Comparison of ENCODE assay signal across 19 cellular contexts in the genomic region with DNA sequence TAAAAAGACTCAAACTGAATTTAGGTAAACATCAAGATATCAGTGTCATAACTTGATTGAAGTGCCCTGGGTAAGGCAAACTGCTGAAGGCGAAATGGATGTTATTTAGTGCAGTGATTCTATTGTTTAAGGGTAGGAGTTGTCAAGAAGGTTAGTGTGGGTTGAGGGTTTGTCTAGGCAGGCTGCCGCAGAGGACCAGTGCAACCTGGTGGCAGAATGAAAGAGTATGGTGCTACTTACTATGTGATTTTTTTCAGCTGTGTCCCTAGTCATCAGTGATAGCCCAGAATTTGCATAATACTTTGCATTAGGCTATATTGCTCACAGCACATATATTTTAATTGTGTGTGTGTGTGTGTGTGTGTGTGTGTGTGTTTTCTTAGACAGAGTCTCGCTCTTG.
"Had no signal": no experiment of that assay in that cellular context is flagged by ENCODE, and none has a peak within 500 bp of the region (broad histone marks: within the 10 kb centered on the region; RNA-seq: fewer than 3 reads in every experiment).

No MANE protein-coding gene starts in this region.

- H3K27ac ChIP-seq: dorsolateral prefrontal cortex, epithelial cell of prostate, heart right ventricle, pancreas, thyroid gland had no signal

- H3K27me3 Mint-ChIP-seq: activated CD4-positive, alpha-beta T cell treated with anti-CD3 and anti-CD28 coated beads, Interleukin-2, amount 10 ng/mL, durations not matched to agents 24 days and 14 days; activated CD8-positive, alpha-beta T cell treated with anti-CD3 and anti-CD28 coated beads for 36 hours; activated naive CD8-positive, alpha-beta T cell treated with anti-CD3 and anti-CD28 coated beads for 36 hours; activated T-helper 17 cell treated with anti-CD3 and anti-CD28 coated beads, Interleukin-2, amount 50 U/mL, for 72 hours; naive thymus-derived CD4-positive, alpha-beta T cell had no signal

- H3K4me3 Mint-ChIP-seq: activated CD4-positive, alpha-beta T cell treated with anti-CD3 and anti-CD28 coated beads, Interleukin-2, amount 10 ng/mL, durations not matched to agents 24 days and 14 days; activated CD8-positive, alpha-beta T cell treated with anti-CD3 and anti-CD28 coated beads for 36 hours; activated naive CD8-positive, alpha-beta T cell treated with anti-CD3 and anti-CD28 coated beads for 36 hours; activated T-helper 17 cell treated with anti-CD3 and anti-CD28 coated beads, Interleukin-2, amount 50 U/mL, for 72 hours; naive thymus-derived CD4-positive, alpha-beta T cell had no signal

- H3K27ac Mint-ChIP-seq: activated CD4-positive, alpha-beta T cell treated with anti-CD3 and anti-CD28 coated beads, Interleukin-2, amount 10 ng/mL, durations not matched to agents 24 days and 14 days; activated CD8-positive, alpha-beta T cell treated with anti-CD3 and anti-CD28 coated beads for 36 hours; activated naive CD8-positive, alpha-beta T cell treated with anti-CD3 and anti-CD28 coated beads for 36 hours; activated T-helper 17 cell treated with anti-CD3 and anti-CD28 coated beads, Interleukin-2, amount 50 U/mL, for 72 hours; naive thymus-derived CD4-positive, alpha-beta T cell had no signal

- DNase-seq: activated CD4-positive, alpha-beta T cell treated with anti-CD3 and anti-CD28 coated beads, Interleukin-2, amount 10 ng/mL, durations not matched to agents 24 days and 14 days; activated CD4-positive, CD25-positive, alpha-beta regulatory T cell; activated CD8-positive, alpha-beta T cell treated with anti-CD3 and anti-CD28 coated beads for 36 hours; activated naive CD4-positive, alpha-beta T cell; activated naive CD8-positive, alpha-beta T cell treated with anti-CD3 and anti-CD28 coated beads for 36 hours; activated T-cell treated with anti-CD3 and anti-CD28 coated beads, Interleukin-2, amount 50 U/mL, for 1 hour; amygdala; dorsolateral prefrontal cortex; heart right ventricle; mesenchymal stem cell; naive thymus-derived CD4-positive, alpha-beta T cell; pancreas; stimulated activated naive CD4-positive, alpha-beta T cell treated with Interleukin-2 at 50 U/mL for 16 hours; T-helper 9 cell; thyroid gland had no signal

- H3K27me3 ChIP-seq: dorsolateral prefrontal cortex, heart right ventricle, pancreas, thyroid gland had no signal

- H3K9me3 Mint-ChIP-seq: activated CD8-positive, alpha-beta T cell treated with anti-CD3 and anti-CD28 coated beads for 36 hours; activated naive CD8-positive, alpha-beta T cell treated with anti-CD3 and anti-CD28 coated beads for 36 hours had no signal

- H3K9me3 ChIP-seq: pancreas, thyroid gland had no signal

- FAIRE-seq: colon, pancreas had no signal

- H3K36me3 ChIP-seq: heart right ventricle, pancreas, thyroid gland had no signal

- H3K4me1 Mint-ChIP-seq: activated CD4-positive, alpha-beta T cell treated with anti-CD3 and anti-CD28 coated beads, Interleukin-2, amount 10 ng/mL, durations not matched to agents 24 days and 14 days; activated naive CD8-positive, alpha-beta T cell treated with anti-CD3 and anti-CD28 coated beads for 36 hours; activated T-helper 17 cell treated with anti-CD3 and anti-CD28 coated beads, Interleukin-2, amount 50 U/mL, for 72 hours; naive thymus-derived CD4-positive, alpha-beta T cell had no signal

- ATAC-seq: activated CD8-positive, alpha-beta T cell treated with anti-CD3 and anti-CD28 coated beads for 36 hours; activated T-helper 17 cell treated with anti-CD3 and anti-CD28 coated beads, Interleukin-2, amount 50 U/mL, for 72 hours; heart right ventricle; naive thymus-derived CD4-positive, alpha-beta T cell; pancreas; sciatic nerve had no signal

- H3K36me3 Mint-ChIP-seq: activated naive CD8-positive, alpha-beta T cell treated with anti-CD3 and anti-CD28 coated beads for 36 hours; naive thymus-derived CD4-positive, alpha-beta T cell had no signal

- H3K4me3 ChIP-seq: dorsolateral prefrontal cortex, heart right ventricle, pancreas, thyroid gland had no signal

- H3K4me1 ChIP-seq: heart right ventricle, pancreas, thyroid gland had no signal
